ENCODE assay signal across 8 cellular contexts in the genomic region with DNA sequence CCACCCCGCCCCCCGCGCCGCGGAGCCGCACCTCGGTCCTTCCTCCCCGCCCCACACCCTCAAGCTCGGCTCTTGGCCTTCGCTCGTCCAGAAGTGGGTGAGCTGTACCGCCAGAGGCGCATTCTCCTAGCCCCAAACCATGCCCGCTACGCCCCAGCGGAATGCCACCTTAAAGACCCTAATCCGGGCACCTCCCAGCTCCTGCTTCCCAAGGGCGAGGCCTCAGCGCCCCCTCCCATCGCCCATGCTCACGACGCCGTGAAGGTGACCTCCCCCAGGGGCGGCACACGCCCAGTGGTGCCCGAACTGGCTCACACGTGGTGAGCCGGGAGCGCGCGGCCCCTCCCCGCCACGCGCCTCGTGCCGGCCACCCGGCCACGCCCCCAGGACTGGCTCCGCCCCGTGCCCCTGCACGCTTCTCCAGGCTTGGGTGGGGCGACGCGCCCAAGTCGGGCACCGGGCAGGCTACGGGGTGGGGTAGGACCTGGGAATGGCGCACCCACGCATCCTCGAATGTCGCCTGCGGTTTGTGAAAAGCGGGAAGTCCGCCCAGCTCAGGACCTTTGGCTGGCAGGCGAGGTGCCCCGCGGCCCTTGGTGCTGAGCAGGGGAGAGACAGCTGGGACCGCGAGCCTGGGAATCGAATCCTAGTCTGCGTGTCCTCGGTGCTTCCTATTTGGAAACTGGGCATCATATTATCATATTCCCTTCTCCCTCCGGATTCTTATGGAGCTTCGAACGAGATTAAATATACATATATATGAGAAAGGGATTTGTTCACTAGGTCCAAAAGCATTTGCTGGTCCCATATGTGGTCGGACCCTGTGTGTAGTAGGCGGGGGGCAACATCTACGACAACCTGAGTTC. TPM values are rescaled to one million over a fixed set of nuclear protein-coding genes. Genes with fewer than 3 reads are reported as not detected.
DNase-seq lines count a peak whose midpoint lies in the region; ATAC-seq and TF ChIP-seq lines count a peak whose summit lies in the region.

No MANE protein-coding gene starts in this region.

- peak overlapping the region; percentile 79; the same call in 2 of the 3 replicates for H2BK15ac ChIP-seq in IMR-90 (ENCODE audit: low read depth, low read length)

- peak overlapping the region; percentile 77 to 87 for H4K8ac ChIP-seq in IMR-90 (ENCODE audit: low read depth in 2 of 2, low read length in 2 of 2)

- peak overlapping the region; percentile 80 for H2BK120ac ChIP-seq in IMR-90 (ENCODE audit: low read depth, low read length)

- ATAC-seq in GM21528 (IDR thresholded peaks at IDR 0.05; ENCODE audit: low FRiP score, unreplicated experiment) (peak; percentile 47), IMR-90 (ENCODE audit: low read depth) (peak; percentile 45)

- peak overlapping the region; percentile 91 for H3K4me2 ChIP-seq in IMR-90 (ENCODE audit: low read depth, low read length)

- POLR2A ChIA-PET in IMR-90 (lab: Charles Lee; ENCODE audit: unreplicated experiment), result interaction anchor here (0.5 kb wide), 1 partner anchor 26 kb away, joined by 3 read pairs; no protein-coding TSS in a partner anchor

- H4K5ac ChIP-seq in IMR-90 (ENCODE audit: low read depth, low read length), result peak overlapping the region; percentile 43

- H3K23ac ChIP-seq in IMR-90 (ENCODE audit: low read depth, low read length), result peak overlapping the region; percentile 95

- H3K14ac ChIP-seq in IMR-90 (replicated peaks; ENCODE audit: low read depth, low read length), result peak overlapping the region; percentile 84

- 0 out of 2 replicates have a peak overlapping the region, but pooled peaks have one; percentile 11 for H2BK20ac ChIP-seq in IMR-90 (ENCODE audit: low read depth, low read length)

- H2AK5ac ChIP-seq in IMR-90 (ENCODE audit: low read depth, low read length), result peak overlapping the region; percentile 93

- dilution Hi-C loops in IMR-90 (cut with HindIII; ENCODE audit: low sequenced_read_pairs, unreplicated experiment), result no loop called here

- DNase-seq in DMS153 treated with DMSO at 0.1 percent for 48 hours (lab: John Stamatoyannopoulos, UW; ENCODE audit: unreplicated experiment) (peak; percentile 79), IMR-90 (peak; percentile 72), OCI-M2 (lab: John Stamatoyannopoulos, UW; ENCODE audit: unreplicated experiment) (peak; percentile 84)
- peak; percentile 93 for DNase-seq in activated T-cell treated with anti-CD3 and anti-CD28 coated beads, Interleukin-2, amount 50 U/mL, for 1 hour
- DNase-seq in stimulated activated CD8-positive, alpha-beta memory T cell treated with anti-CD3 and anti-CD28 coated beads, Interleukin-7, amount 100 ng/mL, for 1 hour (ENCODE audit: low read depth in 2 of 2), result peak; percentile 74 to 81

- peaks cover 4% of the 10 kb centered on the region; the same call in 1 of the 2 replicates for H3K9me1 ChIP-seq in IMR-90 (ENCODE audit: insufficient read depth, low read length)

- peak overlapping the region; percentile 88 for H3K4ac ChIP-seq in IMR-90 (ENCODE audit: low read depth, low read length)

- peaks cover 28% of the 10 kb centered on the region for H4K20me1 ChIP-seq in IMR-90 (ENCODE audit: insufficient read depth, low read length)

- peak overlapping the region; percentile 87 for H3K56ac ChIP-seq in IMR-90 (ENCODE audit: extremely low read depth, insufficient read depth, low read length)

- H3K9ac ChIP-seq in IMR-90 (ENCODE audit: low read depth, low read length), result peak overlapping the region; percentile 83
- peak overlapping the region; percentile 76 for H3K9ac ChIP-seq in muscle layer of colon (ENCODE audit: low read length)

- H3K79me1 ChIP-seq in IMR-90 (ENCODE audit: low read depth in 1 of 2, low read length in 2 of 2), result peaks cover 15 to 28% of the 10 kb centered on the region in 2 experiments; a peak in 3 of 4 replicates

- intact Hi-C loops in IMR-90 (cut with micrococcal nuclease), result no loop called here

- BruUV-seq in IMR-90 (replicated peaks; lab: Mats Ljungman, UMichigan), result no TSS peak

- no peak for TF ChIP-seq POLR2A in IMR-90 (IDR thresholded peaks at IDR 0.05; ENCODE audit: low read depth, low read length)

- peaks cover 10% of the 10 kb centered on the region for H3K4me1 ChIP-seq in IMR-90 (ENCODE audit: control insufficient read depth, insufficient read depth, low read length)
- peaks cover 3 to 9% of the 10 kb centered on the region in 2 donors for H3K4me1 ChIP-seq in esophagus (ENCODE audit: control insufficient read depth in 2 of 2, insufficient read depth in 2 of 2, low read length in 1 of 2)
- H3K4me1 ChIP-seq in muscle layer of colon (ENCODE audit: insufficient read depth, low read length), result peaks cover 20% of the 10 kb centered on the region

- in situ Hi-C loops in IMR-90 (cut with MboI; ENCODE audit: low sequenced_read_pairs), result no loop called here

- H3K9me3 ChIP-seq in IMR-90 (ENCODE audit: control insufficient read depth, insufficient read depth, low read length) (peaks cover 2% of the 10 kb centered on the region; the same call in 1 of the 2 replicates), esophagus (ENCODE audit: control insufficient read depth in 2 of 2, insufficient read depth in 1 of 2, low read depth in 1 of 2, low read length in 1 of 2) (peaks cover 0 to 3% of the 10 kb centered on the region in 2 donors), muscle layer of colon (ENCODE audit: low read length) (no peaks in the 10 kb centered on the region)

- H3K27me3 ChIP-seq in IMR-90 (ENCODE audit: control insufficient read depth, insufficient read depth, low read length) (no peaks in the 10 kb centered on the region), esophagus (ENCODE audit: control insufficient read depth in 1 of 2, insufficient read depth in 2 of 2, low read length in 2 of 2) (no peaks in the 10 kb centered on the region), muscle layer of colon (ENCODE audit: control insufficient read depth in 1 of 2, insufficient read depth in 2 of 2, low read length in 2 of 2) (no peaks in the 10 kb centered on the region)

- peaks cover 4% of the 10 kb centered on the region; the same call in 1 of the 2 replicates for H3K36me3 ChIP-seq in IMR-90 (ENCODE audit: control insufficient read depth, insufficient read depth, low read length)
- no peaks in the 10 kb centered on the region for H3K36me3 ChIP-seq in esophagus (ENCODE audit: control insufficient read depth in 2 of 2, insufficient read depth in 2 of 2, low read length in 1 of 2)
- peaks cover 6% of the 10 kb centered on the region for H3K36me3 ChIP-seq in muscle layer of colon (ENCODE audit: insufficient read depth, low read length)

- peak; percentile 24; the same call in 1 of the 2 replicates for TF ChIP-seq CTCF in IMR-90 (conservative IDR thresholded peaks at IDR 0.05; ENCODE audit: low read depth, low read length)

- peak overlapping the region; percentile 77 for H2BK5ac ChIP-seq in IMR-90 (ENCODE audit: low read depth, low read length, poor library complexity, severe bottlenecking)

- peak overlapping the region; percentile 98 for H2AK9ac ChIP-seq in IMR-90 (replicated peaks; ENCODE audit: low read depth, low read length, poor library complexity)

- no peak for TF ChIP-seq RAD21 in IMR-90 (IDR thresholded peaks at IDR 0.05; ENCODE audit: low read length)

- 0% methylated on average over 23 of the region's 68 CpGs; no CpG with 5 or more reads in 1 of the 2 experiments for whole genome bisulfite sequencing in IMR-90 (ENCODE audit: extremely low coverage in 2 of 2, insufficient read length in 1 of 2), 2 experiments
- WGBS in esophagus, 2 donors, result 0 to 1% methylated on average over 64 to 68 of the region's 68 CpGs

- H3K27ac ChIP-seq in IMR-90 (ENCODE audit: insufficient read depth, low read length) (peak overlapping the region; percentile 69), esophagus (ENCODE audit: low read depth in 2 of 2, low read length in 1 of 2) (peak overlapping the region; percentile 87 to 99), muscle layer of colon (ENCODE audit: low read depth, low read length) (peak overlapping the region; percentile 92)

- peak overlapping the region; percentile 97 for H2AFZ ChIP-seq in IMR-90 (replicated peaks; ENCODE audit: low read length, poor library complexity)

- peak overlapping the region; percentile 94 for H3K4me3 ChIP-seq in IMR-90 (ENCODE audit: insufficient read depth, low read depth, low read length)
- H3K4me3 ChIP-seq in esophagus (ENCODE audit: low read depth in 1 of 2, low read length in 2 of 2), result peak overlapping the region; percentile 66 to 72
- peak overlapping the region; percentile 56 to 94 for H3K4me3 ChIP-seq in muscle layer of colon (ENCODE audit: low read depth in 1 of 2, low read length in 2 of 2)

- CTCF ChIA-PET in IMR-90 (lab: Yijun Ruan, JAX), result interaction anchor here (0.8 to 1.5 kb wide), 2 partner anchors 9 to 28 kb away, joined by 3 to 4 read pairs; a partner anchor contains a TSS

- H4K91ac ChIP-seq in IMR-90 (ENCODE audit: insufficient read depth, low read depth, low read length), result peak overlapping the region; percentile 89

- H3K18ac ChIP-seq in IMR-90 (ENCODE audit: low read depth, low read length), result peak overlapping the region; percentile 49

RNA-seq across cellular contexts. Expression of a gene that starts 0.9 kb away (rescaled TPM):
- 1.1 TPM in 2 replicates for total RNA-seq in IMR-90 (2012; rRNA removed)
- polyA plus RNA-seq in IMR-90 (2012; rRNA removed) (6.2 and 6.4 TPM in 2 replicates), esophagus (1 to 10 TPM; 2.2 to 2.4 TPM)
- polyA plus RNA-seq in IMR-90 (2012; cell fraction: cytosol; rRNA removed), result 9.7 and 10.0 TPM in 2 replicates
- 15.8 and 22.6 TPM in 2 replicates for polyA plus RNA-seq in IMR-90 (2012; cell fraction: nucleus; rRNA removed; ENCODE audit: low replicate concordance)

RNA-seq across cellular contexts. Expression of a gene that starts 22.5 kb away (rescaled TPM):
- 9.9 and 17.5 TPM in 2 replicates for total RNA-seq in IMR-90 (2012; rRNA removed)
- polyA plus RNA-seq in IMR-90 (2012; rRNA removed) (75.1 and 101 TPM in 2 replicates), esophagus (1 to 10 TPM; 6.0 to 6.1 TPM)
- 67.5 and 73.6 TPM in 2 replicates for polyA plus RNA-seq in IMR-90 (2012; cell fraction: cytosol; rRNA removed)
- polyA plus RNA-seq in IMR-90 (2012; cell fraction: nucleus; rRNA removed; ENCODE audit: low replicate concordance), result 35.0 and 62.6 TPM in 2 replicates

RNA-seq across cellular contexts. Expression of a gene that starts 27.0 kb away (rescaled TPM):
- total RNA-seq in IMR-90 (2012; rRNA removed), result 10.9 and 13.9 TPM in 2 replicates
- polyA plus RNA-seq in IMR-90 (2012; rRNA removed), result 8.2 and 8.8 TPM in 2 replicates
- 7.4 and 8.5 TPM in 2 replicates for polyA plus RNA-seq in IMR-90 (2012; cell fraction: cytosol; rRNA removed)
- 5.2 and 7.5 TPM in 2 replicates for polyA plus RNA-seq in IMR-90 (2012; cell fraction: nucleus; rRNA removed; ENCODE audit: low replicate concordance)
- polyA plus RNA-seq in esophagus, result 1 to 10 TPM; 5.7 to 6.2 TPM

RNA-seq across cellular contexts. Expression of a gene that starts 33.9 kb away (rescaled TPM):
- 1.1 and 2.0 TPM in 2 replicates for total RNA-seq in IMR-90 (2012; rRNA removed)
- polyA plus RNA-seq in IMR-90 (2012; rRNA removed) (9.4 and 9.8 TPM in 2 replicates), esophagus (1 to 10 TPM; 1.9 TPM)
- 4.7 and 4.8 TPM in 2 replicates for polyA plus RNA-seq in IMR-90 (2012; cell fraction: cytosol; rRNA removed)
- 15.6 and 30.1 TPM in 2 replicates for polyA plus RNA-seq in IMR-90 (2012; cell fraction: nucleus; rRNA removed; ENCODE audit: low replicate concordance)

RNA-seq across cellular contexts. Expression of a gene that starts 56.1 kb away (rescaled TPM):
- total RNA-seq in IMR-90 (2012; rRNA removed), result 15.0 and 18.5 TPM in 2 replicates
- polyA plus RNA-seq in IMR-90 (2012; rRNA removed) (23.2 and 23.4 TPM in 2 replicates), esophagus (10 to 100 TPM in 1 of 2 donors, 1 to 10 TPM in 1; 7.6 to 21.1 TPM)
- 15.9 and 35.9 TPM in 2 replicates for polyA plus RNA-seq in IMR-90 (2012; cell fraction: cytosol; rRNA removed)
- polyA plus RNA-seq in IMR-90 (2012; cell fraction: nucleus; rRNA removed; ENCODE audit: low replicate concordance), result 13.3 and 22.2 TPM in 2 replicates

Comparison
In these comparisons a context has a peak if more than half of its experiments do, and no peak if none do; other contexts are left out.
1. Peak in every context shown above with its lines: DNase-seq, ATAC-seq, H3K4me3 ChIP-seq and H3K27ac ChIP-seq.
2. RNA of a gene that starts 22.5 kb away (polyA plus RNA-seq): 35.0 to 101 TPM in IMR-90; 6.0 to 6.1 TPM in esophagus; every median in the first group is over 4 times any median in the second.